ENCODE assay signal across 1 cellular context in the genomic region with DNA sequence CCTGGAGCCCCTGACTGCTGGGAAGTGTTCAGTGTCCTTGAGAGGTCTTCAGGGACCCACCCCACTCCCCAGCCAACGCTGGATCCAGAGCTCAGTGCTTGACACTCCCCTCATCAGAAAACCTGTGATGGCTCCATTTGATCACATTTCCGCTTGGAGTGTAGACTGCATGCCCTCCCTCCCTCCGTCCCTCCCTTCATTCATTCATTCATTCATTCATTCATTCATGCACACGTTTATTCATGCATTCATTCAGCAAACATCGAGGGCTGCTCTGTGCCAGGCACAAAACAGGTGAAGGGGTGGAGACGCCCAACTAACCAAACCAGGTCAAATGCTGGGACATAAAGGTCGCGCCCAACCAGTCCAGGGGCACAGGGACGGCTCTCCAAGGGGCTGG.
TF ChIP-seq lines count a peak whose summit lies in the region.

No MANE protein-coding gene starts in this region.

TF ChIP-seq in GM12878, 131 proteins besides CTCF, POLR2A, EP300 and RAD21:
- TF ChIP-seq, protein P1, sequence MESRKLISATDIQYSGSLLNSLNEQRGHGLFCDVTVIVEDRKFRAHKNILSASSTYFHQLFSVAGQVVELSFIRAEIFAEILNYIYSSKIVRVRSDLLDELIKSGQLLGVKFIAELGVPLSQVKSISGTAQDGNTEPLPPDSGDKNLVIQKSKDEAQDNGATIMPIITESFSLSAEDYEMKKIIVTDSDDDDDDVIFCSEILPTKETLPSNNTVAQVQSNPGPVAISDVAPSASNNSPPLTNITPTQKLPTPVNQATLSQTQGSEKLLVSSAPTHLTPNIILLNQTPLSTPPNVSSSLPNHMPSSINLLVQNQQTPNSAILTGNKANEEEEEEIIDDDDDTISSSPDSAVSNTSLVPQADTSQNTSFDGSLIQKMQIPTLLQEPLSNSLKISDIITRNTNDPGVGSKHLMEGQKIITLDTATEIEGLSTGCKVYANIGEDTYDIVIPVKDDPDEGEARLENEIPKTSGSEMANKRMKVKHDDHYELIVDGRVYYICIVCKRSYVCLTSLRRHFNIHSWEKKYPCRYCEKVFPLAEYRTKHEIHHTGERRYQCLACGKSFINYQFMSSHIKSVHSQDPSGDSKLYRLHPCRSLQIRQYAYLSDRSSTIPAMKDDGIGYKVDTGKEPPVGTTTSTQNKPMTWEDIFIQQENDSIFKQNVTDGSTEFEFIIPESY (IDR thresholded peaks at IDR 0.05), result no peak
- TF ChIP-seq ZNF24 (IDR thresholded peaks at IDR 0.05), result peak; percentile 89
